In the genomic region with DNA sequence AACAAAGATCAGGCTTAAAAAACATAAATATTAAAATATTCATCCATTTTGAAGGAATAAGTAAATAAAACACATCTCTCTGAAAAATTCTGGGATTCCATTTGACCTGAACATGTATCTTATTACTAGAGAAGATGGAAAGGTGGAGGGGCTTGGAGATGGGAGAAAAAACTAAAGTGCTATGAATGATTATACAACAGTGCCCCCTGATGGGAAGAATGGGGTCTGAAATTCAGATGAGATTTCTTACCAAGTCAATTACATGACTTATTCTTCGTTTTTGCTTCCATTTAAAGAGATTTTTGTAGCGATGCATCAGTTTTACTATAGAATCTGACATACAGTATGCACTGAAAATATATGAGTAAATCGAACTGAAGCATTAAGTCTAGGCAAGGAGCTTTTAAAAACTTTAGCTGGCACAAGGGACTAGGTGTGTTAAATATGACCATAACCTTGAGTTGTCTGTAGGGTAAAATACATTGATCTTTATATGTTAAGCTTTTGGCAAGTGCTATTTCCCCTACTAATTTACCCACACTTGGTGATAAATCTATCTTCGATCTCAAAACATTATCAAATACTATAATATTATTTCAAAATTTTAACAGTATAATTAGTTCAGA, we compare ENCODE assay signal across 8 cellular contexts.
DNase-seq lines count a peak whose midpoint lies in the region; ATAC-seq and TF ChIP-seq lines count a peak whose summit lies in the region.

No MANE protein-coding gene starts in this region.

- POLR2A ChIA-PET in HEK293 (lab: Yijun Ruan, JAX) = no interaction called here

- H3K4me3 ChIP-seq in BE2C (ENCODE audit: low read depth, low read length) (no peak overlapping the region), HEK293 (ENCODE audit: low read depth, low read length) (no peak overlapping the region)

- H3K4me1 ChIP-seq in BE2C (no peaks in the 10 kb centered on the region), HEK293 (ENCODE audit: control insufficient read depth, insufficient read depth, low read length) (no peaks in the 10 kb centered on the region)

- H3K27ac ChIP-seq in HEK293 (ENCODE audit: extremely low read depth, low read depth, low read length) = no peak overlapping the region

- no peak overlapping the region for H3K27ac Mint-ChIP-seq in osteocyte (ENCODE audit: unreplicated experiment)
- H3K27ac Mint-ChIP-seq in stimulated activated effector memory CD8-positive, alpha-beta T cell treated with anti-CD3 and anti-CD28 coated beads, Interleukin-12 subunit alpha, Interleukin-12 subunit beta, amount 100 ng/mL, for 72 hours = no peak overlapping the region

- CTCF ChIA-PET in HEK293 (lab: Yijun Ruan, JAX) = interaction anchor here (0.6 to 2.7 kb wide), 23 partner anchors 10 to 1857 kb away, joined by 3 to 16 read pairs (median 3); no protein-coding TSS in a partner anchor

- DNase-seq in BE2C = peak; percentile 32
- peak; percentile 29 for DNase-seq in NCI-H82 treated with DMSO at 0.1 percent for 48 hours (lab: John Stamatoyannopoulos, UW; ENCODE audit: unreplicated experiment)
- peak; percentile 3 to 24 for DNase-seq in dermis microvascular lymphatic vessel endothelial cell (ENCODE audit: low read depth in 2 of 2)
- DNase-seq in osteocyte (ENCODE audit: extremely low spot score, unreplicated experiment) = no peak
- no peak for DNase-seq in occipital lobe (lab: John Stamatoyannopoulos, UW)
- DNase-seq in stimulated activated effector memory CD8-positive, alpha-beta T cell treated with anti-CD3 and anti-CD28 coated beads, Interleukin-12 subunit alpha, Interleukin-12 subunit beta, amount 100 ng/mL, for 72 hours (ENCODE audit: low spot score in 2 of 2) = no peak

- H3K4me1 Mint-ChIP-seq in osteocyte (ENCODE audit: unreplicated experiment) = peaks cover 3% of the 10 kb centered on the region
- no peaks in the 10 kb centered on the region for H3K4me1 Mint-ChIP-seq in stimulated activated effector memory CD8-positive, alpha-beta T cell treated with anti-CD3 and anti-CD28 coated beads, Interleukin-12 subunit alpha, Interleukin-12 subunit beta, amount 100 ng/mL, for 72 hours

- H3K9me3 ChIP-seq in BE2C (no peaks in the 10 kb centered on the region), HEK293 (ENCODE audit: control insufficient read depth, insufficient read depth, low read depth, low read length) (no peaks in the 10 kb centered on the region)

- H3K36me3 Mint-ChIP-seq in osteocyte (ENCODE audit: unreplicated experiment) = no peaks in the 10 kb centered on the region
- no peaks in the 10 kb centered on the region for H3K36me3 Mint-ChIP-seq in stimulated activated effector memory CD8-positive, alpha-beta T cell treated with anti-CD3 and anti-CD28 coated beads, Interleukin-12 subunit alpha, Interleukin-12 subunit beta, amount 100 ng/mL, for 72 hours

- peaks cover 37% of the 10 kb centered on the region for H3K27me3 Mint-ChIP-seq in osteocyte (ENCODE audit: unreplicated experiment)

- no peak for ATAC-seq in HG02610 (IDR thresholded peaks at IDR 0.05; ENCODE audit: unreplicated experiment)
- no peak for ATAC-seq in stimulated activated effector memory CD8-positive, alpha-beta T cell treated with anti-CD3 and anti-CD28 coated beads, Interleukin-12 subunit alpha, Interleukin-12 subunit beta, amount 100 ng/mL, for 72 hours

- H3K9me3 Mint-ChIP-seq in osteocyte (ENCODE audit: unreplicated experiment) = no peaks in the 10 kb centered on the region
- peaks cover 18% of the 10 kb centered on the region for H3K9me3 Mint-ChIP-seq in stimulated activated effector memory CD8-positive, alpha-beta T cell treated with anti-CD3 and anti-CD28 coated beads, Interleukin-12 subunit alpha, Interleukin-12 subunit beta, amount 100 ng/mL, for 72 hours

- H3K36me3 ChIP-seq in BE2C (no peaks in the 10 kb centered on the region), HEK293 (ENCODE audit: control insufficient read depth in 2 of 2, insufficient read depth in 1 of 2, low read length in 2 of 2) (no peaks in the 10 kb centered on the region)

- no peak overlapping the region for H3K4me3 Mint-ChIP-seq in osteocyte (ENCODE audit: unreplicated experiment)
- H3K4me3 Mint-ChIP-seq in stimulated activated effector memory CD8-positive, alpha-beta T cell treated with anti-CD3 and anti-CD28 coated beads, Interleukin-12 subunit alpha, Interleukin-12 subunit beta, amount 100 ng/mL, for 72 hours = no peak overlapping the region

- H3K27me3 ChIP-seq in BE2C = no peaks in the 10 kb centered on the region

- TF ChIP-seq CTCF in BE2C (IDR thresholded peaks at IDR 0.05; ENCODE audit: low read depth, low read length) (peak; percentile 72), HEK293 (tag by site-specific recombination; IDR thresholded peaks at IDR 0.05) (no peak), osteocyte (IDR thresholded peaks at IDR 0.05) (peak; percentile 82)

TF ChIP-seq in HEK293, 187 proteins besides CTCF, POLR2A, EP300 and RAD21:
- TF ChIP-seq ZNF791 (tag by site-specific recombination; IDR thresholded peaks at IDR 0.05) (no peak), ZNF549 (tag by site-specific recombination; IDR thresholded peaks at IDR 0.05) (no peak), ZNF654 (tag by site-specific recombination; IDR thresholded peaks at IDR 0.05; ENCODE audit: low read depth) (peak; percentile 66), ZBTB7A (tag by site-specific recombination; IDR thresholded peaks at IDR 0.05; ENCODE audit: low read depth) (no peak)

Comparison
In these comparisons a context has a peak if more than half of its experiments do, and no peak if none do; other contexts are left out.
1. DNase-seq: peak in BE2C (single experiment), NCI-H82 treated with DMSO at 0.1 percent for 48 hours (single experiment) and dermis microvascular lymphatic vessel endothelial cell (2 of 2); none in osteocyte (single experiment), occipital lobe (single experiment) and stimulated activated effector memory CD8-positive, alpha-beta T cell treated with anti-CD3 and anti-CD28 coated beads, Interleukin-12 subunit alpha, Interleukin-12 subunit beta, amount 100 ng/mL, for 72 hours (0 of 2).